ENCODE assay signal across 16 cellular contexts in genomic region chr14:24418492-24418873, GRCh38. TPM values are rescaled to one million over a fixed set of nuclear protein-coding genes. Genes with fewer than 3 reads are reported as not detected.
DNase-seq lines count a peak whose midpoint lies in the region; ATAC-seq and TF ChIP-seq lines count a peak whose summit lies in the region.
"Had no signal": no experiment of that assay in that cellular context is flagged by ENCODE, and none has a peak within 500 bp of the region (broad histone marks: within the 10 kb centered on the region; RNA-seq: fewer than 3 reads in every experiment).

No MANE protein-coding gene starts in this region.

- no peak for TF ChIP-seq CTCF in cardiac fibroblast (IDR thresholded peaks at IDR 0.05; ENCODE audit: low read depth, low read length)
- TF ChIP-seq CTCF in left lung (IDR thresholded peaks at IDR 0.05) = no peak

- no peak overlapping the region for H3K27ac ChIP-seq in left lung
- H3K27ac ChIP-seq: esophagus muscularis mucosa had no signal

- H3K36me3 ChIP-seq in left lung = peaks cover 0 to 20% of the 10 kb centered on the region in 2 donors

- H3K9me3 ChIP-seq in left lung = no peaks in the 10 kb centered on the region
- H3K9me3 ChIP-seq: esophagus muscularis mucosa had no signal

- intact Hi-C loops in left lung (cut with DNase I) = no loop called here
- intact Hi-C loops in sciatic nerve (cut with DNase I) = no loop called here

- peaks cover 0 to 13% of the 10 kb centered on the region in 2 donors for H3K4me1 ChIP-seq in left lung

- ATAC-seq in left lung (peak; percentile 61), sciatic nerve (no peak), HG03469 (IDR thresholded peaks at IDR 0.05; ENCODE audit: unreplicated experiment) (no peak), GM18520 (IDR thresholded peaks at IDR 0.05; ENCODE audit: unreplicated experiment) (no peak), GM19467 (IDR thresholded peaks at IDR 0.05; ENCODE audit: unreplicated experiment) (no peak)

- H3K4me3 ChIP-seq in cardiac fibroblast (replicated peaks in 1 of 2; ENCODE audit: low read depth in 2 of 2, low read length in 2 of 2) (no peak overlapping the region), left lung (no peak overlapping the region)
- H3K4me3 ChIP-seq: esophagus muscularis mucosa had no signal

- DNase-seq in M059J (ENCODE audit: low read depth) (peak; percentile 44), cardiac fibroblast (ENCODE audit: low read depth in 2 of 2) (peak; percentile 36 to 44), left lung (no peak), sciatic nerve (ENCODE audit: low spot score) (peak; percentile 48)
- DNase-seq: activated CD4-positive, alpha-beta memory T cell treated with anti-CD3 and anti-CD28 coated beads, Interleukin-2, amount 10 ng/mL, durations not matched to agents 7 days and 5 days; DMS79; kidney glomerular epithelial cell; naive B cell; NCI-H2029; NCI-H510A treated with DMSO at 0.1 percent for 48 hours; retina; stimulated activated CD4-positive, alpha-beta T cell treated with anti-CD3 and anti-CD28 coated beads, Interleukin-2, amount 100 ng/mL, for 24 hours had no signal

- no peaks in the 10 kb centered on the region for H3K27me3 ChIP-seq in left lung

RNA-seq across cellular contexts. Expression of gene CBLN3, which starts 11.0 kb away (rescaled TPM):
- total RNA-seq in M059J (2014; rRNA removed; shearing (Covaris generic)) = 0.15 and 1.2 TPM in 2 replicates
- total RNA-seq in left lung = 1 to 10 TPM; 5.9 to 6.4 TPM
- total RNA-seq in sciatic nerve = 7.0 TPM

RNA-seq across cellular contexts. Expression of gene KHNYN, which starts 11.3 kb away (rescaled TPM):
- 12.9 and 18.4 TPM in 2 replicates for total RNA-seq in M059J (2014; rRNA removed; shearing (Covaris generic))
- total RNA-seq in left lung (10 to 100 TPM; 48.0 to 49.3 TPM), sciatic nerve (73.4 TPM)

RNA-seq across cellular contexts. Expression of gene NYNRIN, which starts 19.7 kb away (rescaled TPM):
- total RNA-seq in M059J (2014; rRNA removed; shearing (Covaris generic)) = not detected in 2 replicates
- total RNA-seq in left lung = 10 to 100 TPM; 16.2 to 23.4 TPM
- total RNA-seq in sciatic nerve = 20.0 TPM

RNA-seq across cellular contexts. Expression of gene SDR39U1, which starts 24.1 kb away (rescaled TPM):
- 12.4 and 13.2 TPM in 2 replicates for total RNA-seq in M059J (2014; rRNA removed; shearing (Covaris generic))
- 10 to 100 TPM; 32.7 to 40.7 TPM for total RNA-seq in left lung
- total RNA-seq in sciatic nerve = 43.9 TPM

RNA-seq across cellular contexts. Expression of gene NFATC4, which starts 50.5 kb away (rescaled TPM):
- total RNA-seq in M059J (2014; rRNA removed; shearing (Covaris generic)) = 0.37 and 0.44 TPM in 2 replicates
- total RNA-seq in left lung (10 to 100 TPM; 39.4 to 64.2 TPM), sciatic nerve (78.9 TPM)
- total RNA-seq: activated CD4-positive, alpha-beta memory T cell treated with anti-CD3 and anti-CD28 coated beads, Interleukin-2, amount 10 ng/mL, durations not matched to agents 7 days and 5 days had no signal

Comparison
In these comparisons a context has a peak if more than half of its experiments do, and no peak if none do; other contexts are left out.
1. DNase-seq: peak in M059J (single experiment), cardiac fibroblast (2 of 2) and sciatic nerve (single experiment); none in left lung (0 of 2).
2. RNA of gene NYNRIN, which starts 19.7 kb away (total RNA-seq): 16.2 to 23.4 TPM in left lung and 20.0 TPM in sciatic nerve (single experiment); not detected in M059J; every median in the first group is over 10 times any median in the second.